25 cellular contexts compared by ENCODE assay signal in the genomic region with DNA sequence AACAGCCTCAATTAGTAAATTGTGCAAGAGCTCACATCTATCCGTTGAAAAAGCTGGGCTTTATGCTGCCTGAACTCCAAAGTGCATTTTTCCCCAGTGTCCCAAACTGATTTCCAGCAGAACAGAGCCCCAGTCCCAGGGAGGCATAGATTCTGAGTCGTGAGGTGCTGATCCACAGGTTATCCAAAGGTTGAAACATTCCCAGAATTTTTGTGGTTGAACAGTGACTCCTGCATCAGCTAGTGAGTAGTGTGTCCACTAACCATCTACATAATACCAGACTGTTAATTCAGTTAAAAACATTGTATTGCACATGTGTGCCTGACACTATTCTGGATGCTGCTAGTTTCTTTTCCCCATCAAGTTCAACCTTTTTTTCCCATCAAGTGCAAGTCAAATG.
"Had no signal": no experiment of that assay in that cellular context is flagged by ENCODE, and none has a peak within 500 bp of the region (broad histone marks: within the 10 kb centered on the region; RNA-seq: fewer than 3 reads in every experiment).

No MANE protein-coding gene starts in this region.

- DNase-seq: activated CD4-positive, alpha-beta memory T cell treated with anti-CD3 and anti-CD28 coated beads, Interleukin-2, amount 10 ng/mL, durations not matched to agents 7 days and 5 days; activated CD4-positive, alpha-beta T cell treated with anti-CD3 and anti-CD28 coated beads, Interleukin-2, amount 10 ng/mL, durations not matched to agents 7 days and 5 days; activated CD8-positive, alpha-beta memory T cell treated with anti-CD3 and anti-CD28 coated beads, Interleukin-2, amount 50 U/mL, for 48 hours; activated gamma-delta T cell; activated naive CD4-positive, alpha-beta T cell treated with anti-CD3 and anti-CD28 coated beads, Interleukin-2, amount 10 ng/mL, durations not matched to agents 7 days and 5 days; activated naive CD8-positive, alpha-beta T cell treated with anti-CD3 and anti-CD28 coated beads, Interleukin-2, amount 50 U/mL, for 24 hours; activated T-cell treated with anti-CD3 and anti-CD28 coated beads, Interleukin-2, amount 50 U/mL, for 24 hours; dorsolateral prefrontal cortex; effector memory CD4-positive, alpha-beta T cell; heart right ventricle; left cardiac atrium; left ventricle myocardium superior; naive B cell; nephron progenitor cell; right lobe of liver; stimulated activated CD4-positive, alpha-beta T cell treated with anti-CD3 and anti-CD28 coated beads, Interleukin-12 subunit alpha, Interleukin-12 subunit beta, amount 100 ng/mL, for 4 hours; stimulated activated CD4-positive, alpha-beta T cell treated with anti-CD3 and anti-CD28 coated beads, Interleukin-4, amount 100 ng/mL, for 1 hour; T-helper 9 cell; uterus; WERI-Rb-1 had no signal

- H3K9me3 ChIP-seq: neutrophil, right lobe of liver, thoracic aorta, uterus had no signal

- H3K27me3 ChIP-seq: dorsolateral prefrontal cortex, heart right ventricle, neutrophil, right lobe of liver, uterus had no signal

- H3K27ac ChIP-seq: cardiac muscle cell, coronary artery, dorsolateral prefrontal cortex, heart right ventricle, neutrophil, right lobe of liver, thoracic aorta, uterus, WERI-Rb-1 had no signal

- ATAC-seq: activated CD4-positive, CD25-positive, alpha-beta regulatory T cell treated with anti-CD3 and anti-CD28 coated beads, Interleukin-2, amount 50 U/mL, for 24 hours; activated naive CD8-positive, alpha-beta T cell treated with anti-CD3 and anti-CD28 coated beads, Interleukin-2, amount 50 U/mL, for 24 hours; heart right ventricle; left cardiac atrium; left ventricle myocardium superior; right lobe of liver had no signal

- H3K4me3 ChIP-seq: cardiac muscle cell, coronary artery, dorsolateral prefrontal cortex, heart right ventricle, right lobe of liver, thoracic aorta, uterus had no signal

- H3K4me1 ChIP-seq: heart right ventricle, right lobe of liver, uterus had no signal

- H3K36me3 ChIP-seq: cardiac muscle cell, heart right ventricle, neutrophil, right lobe of liver, thoracic aorta, uterus, WERI-Rb-1 had no signal
